ENCODE assay signal across 9 cellular contexts in the genomic region with DNA sequence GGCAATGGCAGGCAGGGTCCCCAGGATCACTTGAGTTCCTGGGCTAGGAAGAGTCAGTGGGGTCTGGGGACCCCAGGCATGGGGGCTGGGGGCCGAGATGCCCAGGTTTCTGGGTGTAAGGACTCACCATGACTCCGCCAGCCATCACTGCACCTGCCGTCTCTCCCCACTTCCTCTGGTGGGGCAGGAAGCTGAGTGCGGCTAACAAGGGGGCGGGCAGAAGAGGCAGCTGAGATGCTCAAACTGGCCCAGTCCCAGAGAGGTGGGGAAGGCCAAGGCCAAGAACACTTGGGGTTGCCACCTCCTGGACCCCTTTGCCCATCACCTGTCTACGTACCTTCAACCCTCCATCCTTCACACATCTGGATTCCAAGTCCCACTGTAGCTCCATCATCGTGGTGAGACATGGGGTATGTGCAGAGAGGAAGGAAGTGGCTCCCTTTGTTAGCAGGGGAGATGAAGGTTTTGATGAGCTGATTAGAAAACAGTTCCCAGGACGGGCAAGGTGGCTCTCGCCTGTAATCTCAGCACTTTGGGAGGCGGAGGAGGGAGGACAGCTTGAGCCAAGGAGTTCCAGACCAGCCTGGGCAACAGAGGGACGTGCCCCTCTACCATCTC. TPM values are rescaled to one million over a fixed set of nuclear protein-coding genes. Genes with fewer than 3 reads are reported as not detected.
DNase-seq lines count a peak whose midpoint lies in the region; ATAC-seq and TF ChIP-seq lines count a peak whose summit lies in the region.
"Had no signal": no experiment of that assay in that cellular context is flagged by ENCODE, and none has a peak within 500 bp of the region (broad histone marks: within the 10 kb centered on the region; RNA-seq: fewer than 3 reads in every experiment).

A gene with protein sequence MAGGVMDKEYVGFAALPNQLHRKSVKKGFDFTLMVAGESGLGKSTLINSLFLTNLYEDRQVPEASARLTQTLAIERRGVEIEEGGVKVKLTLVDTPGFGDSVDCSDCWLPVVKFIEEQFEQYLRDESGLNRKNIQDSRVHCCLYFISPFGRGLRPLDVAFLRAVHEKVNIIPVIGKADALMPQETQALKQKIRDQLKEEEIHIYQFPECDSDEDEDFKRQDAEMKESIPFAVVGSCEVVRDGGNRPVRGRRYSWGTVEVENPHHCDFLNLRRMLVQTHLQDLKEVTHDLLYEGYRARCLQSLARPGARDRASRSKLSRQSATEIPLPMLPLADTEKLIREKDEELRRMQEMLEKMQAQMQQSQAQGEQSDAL (minus strand): TSS at position 164 of the 618 bp plus-strand sequence. CDS start 19 bp downstream, at position 145.

- H3K4me1 Mint-ChIP-seq in activated T-cell treated with anti-CD3 and anti-CD28 coated beads, Interleukin-2, amount 50 U/mL, for 72 hours (ENCODE audit: low read depth): peaks cover 59% of the 10 kb centered on the region
- peaks cover 12% of the 10 kb centered on the region for H3K4me1 Mint-ChIP-seq in mesothelial cell of epicardium

- TF ChIP-seq CTCF in tibial artery (IDR thresholded peaks at IDR 0.05): no peak
- TF ChIP-seq CTCF in mesothelial cell of epicardium (IDR thresholded peaks at IDR 0.05; ENCODE audit: unreplicated experiment): no peak
- TF ChIP-seq CTCF in right atrium auricular region (IDR thresholded peaks at IDR 0.05): no peak

- peak; percentile 38 to 46 for ATAC-seq in activated T-cell treated with anti-CD3 and anti-CD28 coated beads, Interleukin-2, amount 50 U/mL, for 72 hours (replicated peaks in 1 of 2)
- ATAC-seq in aorta (ENCODE audit: low FRiP score): no peak

- H3K27me3 ChIP-seq in neuronal stem cell (ENCODE audit: control insufficient read depth in 3 of 3, insufficient read depth in 3 of 3, low read depth in 1 of 3, low read length in 3 of 3) (no peaks in the 10 kb centered on the region), aorta (ENCODE audit: control insufficient read depth in 1 of 2, insufficient read depth in 2 of 2, low read length in 1 of 2) (no peaks in the 10 kb centered on the region), tibial artery (no peaks in the 10 kb centered on the region), right atrium auricular region (no peaks in the 10 kb centered on the region)

- peak within 1 kb of the TSS; percentile 85 to 92 for H3K4me3 Mint-ChIP-seq in activated T-cell treated with anti-CD3 and anti-CD28 coated beads, Interleukin-2, amount 50 U/mL, for 72 hours
- H3K4me3 Mint-ChIP-seq in mesothelial cell of epicardium: no peak within 1 kb of the TSS

- peak within 1 kb of the TSS; percentile 82 for H3K4me3 ChIP-seq in Jurkat, Clone E6-1 (ENCODE audit: low read length)
- H3K4me3 ChIP-seq in neuronal stem cell (ENCODE audit: low read length in 2 of 2) (no peak within 1 kb of the TSS), aorta (ENCODE audit: low read length in 2 of 2) (no peak within 1 kb of the TSS), tibial artery (no peak within 1 kb of the TSS), right atrium auricular region (no peak within 1 kb of the TSS)

- peaks cover 5% of the 10 kb centered on the region for H3K79me1 ChIP-seq in neuronal stem cell (ENCODE audit: low read depth, low read length)

- no peaks in the 10 kb centered on the region for H3K27me3 Mint-ChIP-seq in activated T-cell treated with anti-CD3 and anti-CD28 coated beads, Interleukin-2, amount 50 U/mL, for 72 hours (ENCODE audit: low read depth)
- H3K27me3 Mint-ChIP-seq in mesothelial cell of epicardium (ENCODE audit: low read depth): no peaks in the 10 kb centered on the region

- peak within 1 kb of the TSS; percentile 93 for H3K27ac Mint-ChIP-seq in activated T-cell treated with anti-CD3 and anti-CD28 coated beads, Interleukin-2, amount 50 U/mL, for 72 hours
- no peak within 1 kb of the TSS for H3K27ac Mint-ChIP-seq in mesothelial cell of epicardium

- peaks cover 6 to 13% of the 10 kb centered on the region in 2 donors for H3K36me3 Mint-ChIP-seq in activated T-cell treated with anti-CD3 and anti-CD28 coated beads, Interleukin-2, amount 50 U/mL, for 72 hours (ENCODE audit: insufficient read depth in 2 of 2)
- H3K36me3 Mint-ChIP-seq in mesothelial cell of epicardium: peaks cover 2% of the 10 kb centered on the region

- intact Hi-C loops in aorta (cut with DNase I) (no loop called here), tibial artery (cut with DNase I; ENCODE audit: low total_unique reads) (no loop called here)

- H3K27ac ChIP-seq in neuronal stem cell (replicated peaks; ENCODE audit: low read length) (no peak within 1 kb of the TSS), aorta (ENCODE audit: low read depth in 1 of 2, low read length in 2 of 2) (no peak within 1 kb of the TSS), tibial artery (no peak within 1 kb of the TSS), right atrium auricular region (no peak within 1 kb of the TSS)

- DNase-seq in CD1c-positive myeloid dendritic cell (ENCODE audit: extremely low spot score) (peak; percentile 26), neuronal stem cell (ENCODE audit: low spot score) (no peak), aorta (no peak), tibial artery (no peak), mesothelial cell of epicardium (ENCODE audit: low spot score in 2 of 2, unreplicated experiment in 2 of 2) (no peak), right atrium auricular region (ENCODE audit: low spot score) (no peak)
- peak; percentile 89 for DNase-seq in Jurkat, Clone E6-1 (ENCODE audit: low read depth, low spot score)
- peak; percentile 83 to 84 for DNase-seq in activated T-cell treated with anti-CD3 and anti-CD28 coated beads, Interleukin-2, amount 50 U/mL, for 72 hours

- no peaks in the 10 kb centered on the region for H3K9me3 ChIP-seq in neuronal stem cell (replicated peaks in 1 of 2; ENCODE audit: control insufficient read depth in 2 of 2, insufficient read depth in 1 of 2, low read depth in 1 of 2, low read length in 2 of 2)
- no peaks in the 10 kb centered on the region for H3K9me3 ChIP-seq in aorta (ENCODE audit: control insufficient read depth, low read length)
- no peaks in the 10 kb centered on the region for H3K9me3 ChIP-seq in tibial artery
- H3K9me3 ChIP-seq in right atrium auricular region: no peaks in the 10 kb centered on the region

- H4K91ac ChIP-seq in neuronal stem cell (ENCODE audit: low read depth, low read length, poor library complexity): no peak within 1 kb of the TSS

- no peak within 1 kb of the TSS for H4K8ac ChIP-seq in neuronal stem cell (ENCODE audit: low read depth, low read length)

- H3K9ac ChIP-seq in neuronal stem cell (ENCODE audit: low read depth, low read length, poor library complexity): no peak within 1 kb of the TSS

- H2AFZ ChIP-seq in neuronal stem cell (ENCODE audit: low read length): no peak within 1 kb of the TSS

- H2BK12ac ChIP-seq in neuronal stem cell (ENCODE audit: low read length): peak within 1 kb of the TSS; percentile 3

- H3K4me2 ChIP-seq in neuronal stem cell (ENCODE audit: insufficient read depth, low read length, poor library complexity, severe bottlenecking): no peak within 1 kb of the TSS

- H2BK5ac ChIP-seq in neuronal stem cell (ENCODE audit: low read length): peak within 1 kb of the TSS; percentile 59

- H3K36me3 ChIP-seq in neuronal stem cell (replicated peaks in 1 of 2; ENCODE audit: control insufficient read depth in 2 of 2, insufficient read depth in 2 of 2, low read length in 2 of 2): peaks cover 0 to 11% of the 10 kb centered on the region in 2 donors
- no peaks in the 10 kb centered on the region for H3K36me3 ChIP-seq in aorta (ENCODE audit: control insufficient read depth in 1 of 2, insufficient read depth in 2 of 2, low read length in 1 of 2)
- H3K36me3 ChIP-seq in tibial artery: no peaks in the 10 kb centered on the region
- H3K36me3 ChIP-seq in right atrium auricular region: no peaks in the 10 kb centered on the region

- no peak within 1 kb of the TSS for H3K18ac ChIP-seq in neuronal stem cell (ENCODE audit: low read length)

- H2AK5ac ChIP-seq in neuronal stem cell (ENCODE audit: low read depth, low read length): peak within 1 kb of the TSS; percentile 71

- H2BK120ac ChIP-seq in neuronal stem cell (ENCODE audit: low read depth, low read length): no peak within 1 kb of the TSS

- no peak within 1 kb of the TSS for H3K23ac ChIP-seq in neuronal stem cell (ENCODE audit: low read depth, low read length, poor library complexity)

- H3K4ac ChIP-seq in neuronal stem cell (ENCODE audit: low read length): no peak within 1 kb of the TSS

- H2BK15ac ChIP-seq in neuronal stem cell (ENCODE audit: low read length): no peak within 1 kb of the TSS

- WGBS in neuronal stem cell (ENCODE audit: extremely low coverage in 2 of 2, insufficient read length in 2 of 2, insufficient replicate concordance in 1 of 2), 2 donors: no CpG with 5 or more reads among the region's 11 CpGs
- WGBS in aorta, 2 donors: 67 to 68% methylated on average over 11 of the region's 11 CpGs

- peaks cover 15 to 18% of the 10 kb centered on the region in 2 donors for H3K4me1 ChIP-seq in neuronal stem cell (ENCODE audit: control insufficient read depth in 2 of 2, insufficient read depth in 1 of 2, low read depth in 1 of 2, low read length in 2 of 2)
- H3K4me1 ChIP-seq in aorta (ENCODE audit: control insufficient read depth in 1 of 2, insufficient read depth in 2 of 2, low read length in 2 of 2): no peaks in the 10 kb centered on the region
- H3K4me1 ChIP-seq in tibial artery: peaks cover 0 to 14% (median 8%) of the 10 kb centered on the region in 4 donors
- peaks cover 0 to 8% of the 10 kb centered on the region in 2 donors for H3K4me1 ChIP-seq in right atrium auricular region

- peaks cover 0 to 2% of the 10 kb centered on the region in 2 donors for H3K9me3 Mint-ChIP-seq in activated T-cell treated with anti-CD3 and anti-CD28 coated beads, Interleukin-2, amount 50 U/mL, for 72 hours
- no peaks in the 10 kb centered on the region for H3K9me3 Mint-ChIP-seq in mesothelial cell of epicardium

- peak within 1 kb of the TSS; percentile 31 for H3K14ac ChIP-seq in neuronal stem cell (ENCODE audit: low read length)

RNA-seq across cellular contexts. Expression of the gene that starts here (rescaled TPM):
- polyA plus RNA-seq in Jurkat, Clone E6-1 (2012; ENCODE audit: insufficient read depth, insufficient read length): 235 TPM
- total RNA-seq in activated T-cell treated with anti-CD3 and anti-CD28 coated beads, Interleukin-2, amount 50 U/mL, for 72 hours: 100 to 1,000 TPM; 223 to 233 TPM
- polyA plus RNA-seq in neuronal stem cell (2013, experiment 1 of 2): 3.9 TPM
- polyA plus RNA-seq in neuronal stem cell (2013, experiment 2 of 2): 3.4 TPM
- total RNA-seq in aorta: 1 to 10 TPM; 2.8 to 6.1 TPM
- 1 to 10 TPM; 1.0 to 2.6 TPM for polyA plus RNA-seq in aorta
- total RNA-seq in mesothelial cell of epicardium: 0.86 to 1.6 TPM (median 1.4 TPM) in 3 replicates
- total RNA-seq in right atrium auricular region: under 1 TPM in 1 of 2 donors, not detected in 1; 0.35 TPM
- total RNA-seq: Daoy had no signal

Comparison
In these comparisons a context has a peak if more than half of its experiments do, and no peak if none do; other contexts are left out.
1. RNA of the gene that starts here (total RNA-seq): 223 to 233 TPM in activated T-cell treated with anti-CD3 and anti-CD28 coated beads, Interleukin-2, amount 50 U/mL, for 72 hours; 2.8 to 6.1 TPM in aorta, 0.86 to 1.6 TPM in mesothelial cell of epicardium and 0.35 TPM in right atrium auricular region; every median in the first group is over 10 times any median in the second.
2. DNase-seq: peak in CD1c-positive myeloid dendritic cell (single experiment), Jurkat, Clone E6-1 (single experiment) and activated T-cell treated with anti-CD3 and anti-CD28 coated beads, Interleukin-2, amount 50 U/mL, for 72 hours (2 of 2); none in neuronal stem cell (single experiment), aorta (0 of 2), tibial artery (0 of 2), mesothelial cell of epicardium (0 of 2) and right atrium auricular region (single experiment).